ENCODE assay signal across 1 cellular context in genomic region chr5:135508496-135509005, GRCh38.
TF ChIP-seq lines count a peak whose summit lies in the region.

No MANE protein-coding gene starts in this region.

TF ChIP-seq in IMR-90, 13 proteins besides CTCF, POLR2A, EP300 and RAD21:
- TF ChIP-seq RFX5 (IDR thresholded peaks at IDR 0.05; ENCODE audit: low read depth, low read length) (no peak), NFE2L2 (IDR thresholded peaks at IDR 0.05; ENCODE audit: low read depth, low read length) (no peak)
